Comparison of ENCODE assay signal across 21 cellular contexts in the genomic region with DNA sequence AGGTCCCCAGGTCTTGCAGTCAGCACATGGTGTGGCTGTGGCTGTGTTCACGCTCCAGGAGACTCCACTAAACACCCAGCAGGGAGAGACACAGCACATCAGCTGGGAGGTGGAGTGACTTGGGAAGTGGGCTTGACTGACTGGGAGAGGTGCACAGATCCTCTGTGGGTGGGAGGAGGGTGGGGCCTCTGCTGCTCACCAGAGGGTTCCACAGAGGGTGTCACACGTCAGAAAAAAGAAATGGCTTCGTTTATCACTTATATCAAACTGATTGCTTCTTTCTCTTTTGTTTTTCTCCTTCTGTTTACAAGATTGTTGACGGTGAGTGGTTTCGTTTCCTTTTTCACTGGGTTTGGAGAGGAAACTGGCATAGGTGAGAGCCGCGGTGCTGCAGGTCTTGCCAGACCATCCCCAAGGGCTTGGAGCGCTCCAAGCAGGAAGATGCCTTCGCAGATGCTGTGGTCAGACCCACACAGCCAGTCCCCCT. TPM values are rescaled to one million over a fixed set of nuclear protein-coding genes. Genes with fewer than 3 reads are reported as not detected.
A peak's percentile ranks its signal among the peaks of the same experiment; 100 is the strongest.
DNase-seq lines count a peak whose midpoint lies in the region; ATAC-seq and TF ChIP-seq lines count a peak whose summit lies in the region.
"Had no signal": no experiment of that assay in that cellular context is flagged by ENCODE, and none has a peak within 500 bp of the region (broad histone marks: within the 10 kb centered on the region; RNA-seq: fewer than 3 reads in every experiment).

No MANE protein-coding gene starts in this region.

- in situ Hi-C loops in GM13976 (cut with MboI; ENCODE audit: low sequenced_read_pairs, unreplicated experiment) = no loop called here

- POLR2A ChIA-PET in CD4-positive, alpha-beta memory T cell (lab: Charles Lee; ENCODE audit: partially characterized antibody) = interaction anchor here (1.1 kb wide), 1 partner anchor 43 kb away, joined by 4 read pairs; the partner anchor contains the start of gene RNF4

- DNase-seq in CD4-positive, alpha-beta memory T cell = peak in 1 of 5 donors; percentile 9
- DNase-seq in GM13976 (ENCODE audit: low spot score) (peak; percentile 55), natural killer cell (no peak), AG08396 (ENCODE audit: low spot score) (no peak), OCI-M2 (lab: John Stamatoyannopoulos, UW; ENCODE audit: unreplicated experiment) (no peak)
- no peak for DNase-seq in activated T-helper 1 cell treated with anti-CD3 and anti-CD28 coated beads, Interleukin-12 subunit alpha, Interleukin-12 subunit beta, Interleukin-2, Interleukin-4 antibody, amounts not matched to agents 30 ng/mL and 10 ng/mL and 1 ng/mL, durations not matched to agents 14 hours and 24 hours and 36 hours (ENCODE audit: low spot score)
- DNase-seq in stimulated activated naive CD4-positive, alpha-beta T cell treated with Interleukin-2 at 50 U/mL for 16 hours (lab: John Stamatoyannopoulos, UW) = no peak
- DNase-seq: activated CD4-positive, alpha-beta T cell treated with anti-CD3 and anti-CD28 coated beads for 1 hour; activated T-cell treated with anti-CD3 and anti-CD28 coated beads, Interleukin-2, amount 50 U/mL, for 4 hours; DMS79; effector memory CD4-positive, alpha-beta T cell; hippocampal formation; left cardiac atrium; mucosa of descending colon; NCI-H1417 treated with DMSO at 0.1 percent for 48 hours; NCI-H446 treated with DMSO at 0.1 percent for 48 hours; pancreas; SIG-M5; stimulated activated CD4-positive, alpha-beta T cell treated with anti-CD3 and anti-CD28 coated beads, Interleukin-2, amount 100 ng/mL, for 48 hours had no signal

- TF ChIP-seq CTCF in GM13976 (IDR thresholded peaks at IDR 0.05; ENCODE audit: borderline replicate concordance, control extremely low read depth, extremely low read depth, insufficient read depth, missing control alignments) (no peak), natural killer cell (IDR thresholded peaks at IDR 0.05) (no peak)

- H3K27ac Mint-ChIP-seq in CD4-positive, alpha-beta memory T cell = peak overlapping the region in 5 of 7 donors; percentile 11 to 77 (median 70)
- peak overlapping the region; percentile 10 for H3K27ac Mint-ChIP-seq in activated T-helper 1 cell treated with anti-CD3 and anti-CD28 coated beads, Interleukin-12 subunit alpha, Interleukin-12 subunit beta, Interleukin-2, Interleukin-4 antibody, amounts not matched to agents 30 ng/mL and 10 ng/mL and 1 ng/mL, durations not matched to agents 14 hours and 24 hours and 36 hours
- peak overlapping the region; percentile 86 for H3K27ac Mint-ChIP-seq in natural killer cell
- H3K27ac Mint-ChIP-seq: GM23338 had no signal

- H3K9me3 ChIP-seq in CD4-positive, alpha-beta memory T cell (ENCODE audit: control insufficient read depth in 1 of 2, low read length in 2 of 2) = no peaks in the 10 kb centered on the region
- H3K9me3 ChIP-seq: mucosa of descending colon, pancreas, thoracic aorta had no signal

- H3K4me1 ChIP-seq in CD4-positive, alpha-beta memory T cell (ENCODE audit: insufficient read depth, low read length) = peaks cover 5% of the 10 kb centered on the region
- H3K4me1 ChIP-seq: pancreas had no signal

- H3K36me3 ChIP-seq in CD4-positive, alpha-beta memory T cell (ENCODE audit: insufficient read depth, low read length) = peaks cover 64% of the 10 kb centered on the region

- H3K36me3 Mint-ChIP-seq in CD4-positive, alpha-beta memory T cell = peaks cover 43 to 74% of the 10 kb centered on the region in 2 donors
- H3K36me3 Mint-ChIP-seq in activated T-helper 1 cell treated with anti-CD3 and anti-CD28 coated beads, Interleukin-12 subunit alpha, Interleukin-12 subunit beta, Interleukin-2, Interleukin-4 antibody, amounts not matched to agents 30 ng/mL and 10 ng/mL and 1 ng/mL, durations not matched to agents 14 hours and 24 hours and 36 hours (ENCODE audit: low read depth) = peaks cover 61% of the 10 kb centered on the region
- no peaks in the 10 kb centered on the region for H3K36me3 Mint-ChIP-seq in natural killer cell

- ATAC-seq in natural killer cell = peak; percentile 34 to 56 (median 48)
- ATAC-seq: GM23338, left cardiac atrium, mucosa of descending colon, pancreas had no signal

- CTCF ChIA-PET in CD4-positive, alpha-beta memory T cell (lab: Charles Lee; ENCODE audit: partially characterized antibody) = no interaction called here

- H3K27me3 ChIP-seq in CD4-positive, alpha-beta memory T cell (ENCODE audit: insufficient read depth, low read length) = no peaks in the 10 kb centered on the region
- H3K27me3 ChIP-seq: pancreas had no signal

- H3K9me3 Mint-ChIP-seq in CD4-positive, alpha-beta memory T cell = peaks cover 0 to 4% (median 0%) of the 10 kb centered on the region in 8 donors
- H3K9me3 Mint-ChIP-seq in activated T-helper 1 cell treated with anti-CD3 and anti-CD28 coated beads, Interleukin-12 subunit alpha, Interleukin-12 subunit beta, Interleukin-2, Interleukin-4 antibody, amounts not matched to agents 30 ng/mL and 10 ng/mL and 1 ng/mL, durations not matched to agents 14 hours and 24 hours and 36 hours = no peaks in the 10 kb centered on the region
- H3K9me3 Mint-ChIP-seq in natural killer cell = no peaks in the 10 kb centered on the region
- H3K9me3 Mint-ChIP-seq: activated T-cell treated with anti-CD3 and anti-CD28 coated beads, Interleukin-2, amount 50 U/mL, for 4 hours; GM23338 had no signal

- H3K4me1 Mint-ChIP-seq in CD4-positive, alpha-beta memory T cell = peaks cover 5 to 34% (median 20%) of the 10 kb centered on the region in 4 donors
- peaks cover 19% of the 10 kb centered on the region for H3K4me1 Mint-ChIP-seq in activated T-helper 1 cell treated with anti-CD3 and anti-CD28 coated beads, Interleukin-12 subunit alpha, Interleukin-12 subunit beta, Interleukin-2, Interleukin-4 antibody, amounts not matched to agents 30 ng/mL and 10 ng/mL and 1 ng/mL, durations not matched to agents 14 hours and 24 hours and 36 hours (ENCODE audit: low read depth)
- H3K4me1 Mint-ChIP-seq in natural killer cell = peaks cover 9 to 18% of the 10 kb centered on the region in 2 donors
- H3K4me1 Mint-ChIP-seq: GM23338 had no signal

- intact Hi-C loops in CD4-positive, alpha-beta memory T cell (cut with micrococcal nuclease) = no loop called here
- intact Hi-C loops in activated T-helper 1 cell treated with anti-CD3 and anti-CD28 coated beads, Interleukin-12 subunit alpha, Interleukin-12 subunit beta, Interleukin-2, Interleukin-4 antibody, amounts not matched to agents 30 ng/mL and 10 ng/mL and 1 ng/mL, durations not matched to agents 14 hours and 24 hours and 36 hours (cut with micrococcal nuclease) = no loop called here
- intact Hi-C loops in natural killer cell (cut with micrococcal nuclease) = no loop called here

- H3K27me3 Mint-ChIP-seq in CD4-positive, alpha-beta memory T cell = no peaks in the 10 kb centered on the region
- no peaks in the 10 kb centered on the region for H3K27me3 Mint-ChIP-seq in activated T-helper 1 cell treated with anti-CD3 and anti-CD28 coated beads, Interleukin-12 subunit alpha, Interleukin-12 subunit beta, Interleukin-2, Interleukin-4 antibody, amounts not matched to agents 30 ng/mL and 10 ng/mL and 1 ng/mL, durations not matched to agents 14 hours and 24 hours and 36 hours (ENCODE audit: insufficient read depth)
- H3K27me3 Mint-ChIP-seq in natural killer cell (ENCODE audit: low read depth in 2 of 2) = no peaks in the 10 kb centered on the region

- H3K27ac ChIP-seq in CD4-positive, alpha-beta memory T cell (ENCODE audit: low read depth, low read length) = no peak overlapping the region
- H3K27ac ChIP-seq: pancreas, thoracic aorta had no signal

- no peak overlapping the region for H3K4me3 ChIP-seq in CD4-positive, alpha-beta memory T cell (ENCODE audit: low read length in 2 of 2)
- H3K4me3 ChIP-seq: GM23338, mucosa of descending colon, pancreas, thoracic aorta had no signal

- H3K4me3 Mint-ChIP-seq in CD4-positive, alpha-beta memory T cell = peak overlapping the region in 1 of 8 donors; percentile 55
- H3K4me3 Mint-ChIP-seq in activated T-helper 1 cell treated with anti-CD3 and anti-CD28 coated beads, Interleukin-12 subunit alpha, Interleukin-12 subunit beta, Interleukin-2, Interleukin-4 antibody, amounts not matched to agents 30 ng/mL and 10 ng/mL and 1 ng/mL, durations not matched to agents 14 hours and 24 hours and 36 hours = no peak overlapping the region
- peak overlapping the region; percentile 3 for H3K4me3 Mint-ChIP-seq in natural killer cell
- H3K4me3 Mint-ChIP-seq: activated T-cell treated with anti-CD3 and anti-CD28 coated beads, Interleukin-2, amount 50 U/mL, for 4 hours; GM23338 had no signal

RNA-seq across cellular contexts. Expression of gene FAM193A, which starts 24.8 kb away (rescaled TPM):
- 10 to 100 TPM; 47.8 TPM for total RNA-seq in CD4-positive, alpha-beta memory T cell
- 1 to 10 TPM in 1 of 2 donors, under 1 TPM in 1; 0.16 to 4.4 TPM for polyA plus RNA-seq in CD4-positive, alpha-beta memory T cell
- 30.4 and 32.2 TPM in 2 replicates for total RNA-seq in activated T-helper 1 cell treated with anti-CD3 and anti-CD28 coated beads, Interleukin-12 subunit alpha, Interleukin-12 subunit beta, Interleukin-2, Interleukin-4 antibody, amounts not matched to agents 30 ng/mL and 10 ng/mL and 1 ng/mL, durations not matched to agents 14 hours and 24 hours and 36 hours
- 10 to 100 TPM; 39.4 to 49.3 (median 48.1) TPM for total RNA-seq in natural killer cell

RNA-seq across cellular contexts. Expression of gene RNF4, which starts 42.8 kb away (rescaled TPM):
- total RNA-seq in CD4-positive, alpha-beta memory T cell = 100 to 1,000 TPM in 1 of 2 experiments, 10 to 100 TPM in 1; 94.0 to 104 TPM
- 100 to 1,000 TPM in 1 of 2 donors, 10 to 100 TPM in 1; 68.0 to 105 TPM for polyA plus RNA-seq in CD4-positive, alpha-beta memory T cell
- total RNA-seq in activated T-helper 1 cell treated with anti-CD3 and anti-CD28 coated beads, Interleukin-12 subunit alpha, Interleukin-12 subunit beta, Interleukin-2, Interleukin-4 antibody, amounts not matched to agents 30 ng/mL and 10 ng/mL and 1 ng/mL, durations not matched to agents 14 hours and 24 hours and 36 hours = 93.7 and 112 TPM in 2 replicates
- total RNA-seq in natural killer cell = 100 to 1,000 TPM; 103 to 130 (median 123) TPM

Comparison
In these comparisons a context has a peak if more than half of its experiments do, and no peak if none do; other contexts are left out.
1. H3K27ac Mint-ChIP-seq: peak in every context shown above with its lines; median percentile 86 in natural killer cell; 70 in CD4-positive, alpha-beta memory T cell; 10 in activated T-helper 1 cell treated with anti-CD3 and anti-CD28 coated beads, Interleukin-12 subunit alpha, Interleukin-12 subunit beta, Interleukin-2, Interleukin-4 antibody, amounts not matched to agents 30 ng/mL and 10 ng/mL and 1 ng/mL, durations not matched to agents 14 hours and 24 hours and 36 hours.